In the genomic region with DNA sequence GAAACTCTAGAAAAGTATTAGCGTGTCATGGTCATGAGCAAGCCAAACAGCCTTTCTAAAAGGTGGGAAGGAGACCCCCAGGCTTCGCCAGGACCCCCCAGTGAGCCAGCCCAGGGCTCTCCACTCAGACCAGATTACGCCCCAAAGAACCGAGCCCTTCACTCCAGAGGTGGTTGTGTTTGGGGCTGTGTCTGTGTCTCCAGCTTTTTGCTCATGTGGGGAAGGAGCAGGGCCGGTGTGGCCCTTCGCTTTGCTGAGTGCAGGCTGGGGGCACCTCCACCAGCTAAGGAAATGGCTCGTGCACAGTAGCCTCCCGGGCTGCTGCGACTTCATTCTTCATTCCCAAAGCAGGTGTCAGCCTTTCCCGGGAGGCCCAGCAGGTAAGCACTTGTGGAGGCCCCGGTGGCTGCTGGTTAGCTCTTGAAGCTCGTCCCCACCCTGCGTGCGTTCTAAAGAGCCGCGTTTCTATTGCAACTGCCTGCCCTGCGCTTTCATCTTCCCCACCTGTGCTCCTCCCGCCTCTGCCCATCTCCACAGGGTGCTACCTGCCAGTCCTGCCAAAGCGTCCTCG, we compare ENCODE assay signal across 9 cellular contexts. TPM values are rescaled to one million over a fixed set of nuclear protein-coding genes. Genes with fewer than 3 reads are reported as not detected.
A peak's percentile ranks its signal among the peaks of the same experiment; 100 is the strongest.
DNase-seq lines count a peak whose midpoint lies in the region; ATAC-seq and TF ChIP-seq lines count a peak whose summit lies in the region.
"Had no signal": no experiment of that assay in that cellular context is flagged by ENCODE, and none has a peak within 500 bp of the region (broad histone marks: within the 10 kb centered on the region; RNA-seq: fewer than 3 reads in every experiment).

No MANE protein-coding gene starts in this region.

- no peak for TF ChIP-seq CTCF in mesothelial cell of epicardium (IDR thresholded peaks at IDR 0.05; ENCODE audit: unreplicated experiment)

- H3K9me3 Mint-ChIP-seq in activated T-cell treated with anti-CD3 and anti-CD28 coated beads, Interleukin-2, amount 50 U/mL, for 4 hours: peaks cover 2% of the 10 kb centered on the region
- no peaks in the 10 kb centered on the region for H3K9me3 Mint-ChIP-seq in mesothelial cell of epicardium

- no peaks in the 10 kb centered on the region for H3K36me3 ChIP-seq in ES-I3 (ENCODE audit: insufficient read depth, low read length)

- no peaks in the 10 kb centered on the region for H3K9me3 ChIP-seq in ES-I3 (ENCODE audit: control insufficient read depth, insufficient read depth, low read length)

- peaks cover 5% of the 10 kb centered on the region; the same call in 1 of the 2 replicates for H3K4me1 ChIP-seq in ES-I3 (ENCODE audit: insufficient read depth, low read length)

- no peaks in the 10 kb centered on the region for H3K36me3 Mint-ChIP-seq in activated T-cell treated with anti-CD3 and anti-CD28 coated beads, Interleukin-2, amount 50 U/mL, for 4 hours (ENCODE audit: insufficient read depth)
- H3K36me3 Mint-ChIP-seq in mesothelial cell of epicardium: no peaks in the 10 kb centered on the region

- H3K27ac Mint-ChIP-seq in mesothelial cell of epicardium: no peak overlapping the region

- peaks cover 29% of the 10 kb centered on the region for H3K4me1 Mint-ChIP-seq in activated T-cell treated with anti-CD3 and anti-CD28 coated beads, Interleukin-2, amount 50 U/mL, for 4 hours (ENCODE audit: low read depth)
- H3K4me1 Mint-ChIP-seq in mesothelial cell of epicardium: peaks cover 27% of the 10 kb centered on the region

- peak overlapping the region; percentile 40; the same call in 1 of the 2 replicates for H3K9ac ChIP-seq in ES-I3 (ENCODE audit: low read depth, low read length)

- ATAC-seq in activated T-cell treated with anti-CD3 and anti-CD28 coated beads, Interleukin-2, amount 50 U/mL, for 4 hours: peak; percentile 12 to 25
- ATAC-seq in GM18511 (IDR thresholded peaks at IDR 0.05; ENCODE audit: unreplicated experiment): no peak

- DNase-seq in NCI-H187 (lab: John Stamatoyannopoulos, UW): peak; percentile 94 to 97
- no peak for DNase-seq in activated T-cell treated with anti-CD3 and anti-CD28 coated beads, Interleukin-2, amount 50 U/mL, for 4 hours
- DNase-seq in mesothelial cell of epicardium (ENCODE audit: low spot score in 2 of 2, unreplicated experiment in 2 of 2): peak; percentile 19 to 41
- no peak for DNase-seq in NCI-H2227 (lab: John Stamatoyannopoulos, UW; ENCODE audit: unreplicated experiment)
- no peak for DNase-seq in C1 segment of cervical spinal cord (lab: John Stamatoyannopoulos, UW)
- DNase-seq in activated naive CD4-positive, alpha-beta T cell (lab: John Stamatoyannopoulos, UW): no peak

- peaks cover 79% of the 10 kb centered on the region for H3K27me3 Mint-ChIP-seq in activated T-cell treated with anti-CD3 and anti-CD28 coated beads, Interleukin-2, amount 50 U/mL, for 4 hours (ENCODE audit: low read depth)
- H3K27me3 Mint-ChIP-seq in mesothelial cell of epicardium (ENCODE audit: low read depth): peaks cover 97% of the 10 kb centered on the region

- peak overlapping the region; percentile 27 for H3K4me3 Mint-ChIP-seq in activated T-cell treated with anti-CD3 and anti-CD28 coated beads, Interleukin-2, amount 50 U/mL, for 4 hours
- H3K4me3 Mint-ChIP-seq in mesothelial cell of epicardium: peak overlapping the region; percentile 34

RNA-seq across cellular contexts. Expression of gene TSPEAR, which starts 0.5 kb away (rescaled TPM):
- not detected for total RNA-seq in activated T-cell treated with anti-CD3 and anti-CD28 coated beads, Interleukin-2, amount 50 U/mL, for 4 hours
- 0.09 to 0.11 TPM (median 0.11 TPM) in 3 replicates for total RNA-seq in mesothelial cell of epicardium
- total RNA-seq: fibroblast of villous mesenchyme had no signal

RNA-seq across cellular contexts. Expression of gene KRTAP10-12, which starts 13.9 kb away (rescaled TPM):
- total RNA-seq in activated T-cell treated with anti-CD3 and anti-CD28 coated beads, Interleukin-2, amount 50 U/mL, for 4 hours: not detected
- not detected in 3 replicates for total RNA-seq in mesothelial cell of epicardium
- total RNA-seq: fibroblast of villous mesenchyme had no signal

RNA-seq across cellular contexts. Expression of gene KRTAP12-1, which starts 28.9 kb away (rescaled TPM):
- total RNA-seq in activated T-cell treated with anti-CD3 and anti-CD28 coated beads, Interleukin-2, amount 50 U/mL, for 4 hours: not detected
- total RNA-seq in mesothelial cell of epicardium: not detected in 3 replicates
- total RNA-seq: fibroblast of villous mesenchyme had no signal

RNA-seq across cellular contexts. Expression of gene KRTAP12-2, which starts 44.1 kb away (rescaled TPM):
- total RNA-seq in activated T-cell treated with anti-CD3 and anti-CD28 coated beads, Interleukin-2, amount 50 U/mL, for 4 hours: not detected
- not detected in 3 replicates for total RNA-seq in mesothelial cell of epicardium
- total RNA-seq: fibroblast of villous mesenchyme had no signal

RNA-seq across cellular contexts. Expression of gene KRTAP12-3, which starts 53.1 kb away (rescaled TPM):
- total RNA-seq in activated T-cell treated with anti-CD3 and anti-CD28 coated beads, Interleukin-2, amount 50 U/mL, for 4 hours: not detected
- not detected in 3 replicates for total RNA-seq in mesothelial cell of epicardium
- total RNA-seq: fibroblast of villous mesenchyme had no signal

Comparison
In these comparisons a context has a peak if more than half of its experiments do, and no peak if none do; other contexts are left out.
1. DNase-seq: peak in NCI-H187 (2 of 2) and mesothelial cell of epicardium (2 of 2); none in activated T-cell treated with anti-CD3 and anti-CD28 coated beads, Interleukin-2, amount 50 U/mL, for 4 hours (single experiment), NCI-H2227 (single experiment), C1 segment of cervical spinal cord (0 of 14) and activated naive CD4-positive, alpha-beta T cell (0 of 4).